ENCODE assay signal across 20 cellular contexts in genomic region chr17:34717092-34717491, GRCh38.
DNase-seq lines count a peak whose midpoint lies in the region; ATAC-seq and TF ChIP-seq lines count a peak whose summit lies in the region.
"Had no signal": no experiment of that assay in that cellular context is flagged by ENCODE, and none has a peak within 500 bp of the region (broad histone marks: within the 10 kb centered on the region; RNA-seq: fewer than 3 reads in every experiment).

No MANE protein-coding gene starts in this region.

- no peak overlapping the region for H3K27ac ChIP-seq in H9 (ENCODE audit: insufficient read length, low read depth, low read length)
- H3K27ac ChIP-seq: BLaER1 had no signal

- BruUV-seq in Calu3 (replicated peaks; lab: Mats Ljungman, UMichigan), result no TSS peak

- H4K5ac ChIP-seq in H9 (ENCODE audit: insufficient read length, low read depth, low read length), result no peak overlapping the region

- no peak overlapping the region for H2BK5ac ChIP-seq in H9 (ENCODE audit: insufficient read length, low read length)

- H3K14ac ChIP-seq in H9 (ENCODE audit: insufficient read depth, low read length), result no peak overlapping the region

- DNase-seq in Calu3, result no peak
- peak; percentile 12 for DNase-seq in H9
- DNase-seq in central memory CD8-positive, alpha-beta T cell (ENCODE audit: low spot score in 2 of 2), result no peak
- DNase-seq in head of caudate nucleus, result peak in 31 of 42 donors; percentile 8 to 84 (median 50)
- DNase-seq: 8988T; ACHN; BE2C; C1 segment of cervical spinal cord; CD4-positive, alpha-beta memory T cell; CD4-positive, CD25-positive, alpha-beta regulatory T cell; CD8-positive, alpha-beta memory T cell; COR-L47; DMS79 treated with DMSO at 0.1 percent for 48 hours; GF-D8 had no signal

- no peaks in the 10 kb centered on the region for H3K9me3 ChIP-seq in H9 (ENCODE audit: control insufficient read depth, low read depth, low read length)
- H3K9me3 ChIP-seq: BE2C, BLaER1 had no signal

- H3K4me1 ChIP-seq in H9 (ENCODE audit: insufficient read depth, low read length), result no peaks in the 10 kb centered on the region
- H3K4me1 ChIP-seq: BE2C, BLaER1 had no signal

- no peak overlapping the region for H2AK5ac ChIP-seq in H9 (ENCODE audit: insufficient read length, low read length)

- no peak overlapping the region for H2BK20ac ChIP-seq in H9 (ENCODE audit: low read depth, low read length, poor library complexity, severe bottlenecking)

- H3K9ac ChIP-seq in H9 (ENCODE audit: extremely low read depth, insufficient read length, low read length), result no peak overlapping the region
- H3K9ac ChIP-seq: BLaER1 had no signal

- no peak overlapping the region for H2BK15ac ChIP-seq in H9 (ENCODE audit: low read depth, low read length)

- H3K79me2 ChIP-seq in H9 (ENCODE audit: insufficient read depth, low read length), result no peaks in the 10 kb centered on the region

- H4K91ac ChIP-seq in H9 (ENCODE audit: insufficient read length, low read depth, low read length), result no peak overlapping the region

- peaks cover 77% of the 10 kb centered on the region for H3K4me1 Mint-ChIP-seq in Calu3 (ENCODE audit: low read depth, unreplicated experiment)
- H3K4me1 Mint-ChIP-seq in H9, result peaks cover 0 to 7% of the 10 kb centered on the region in 2 experiments; a peak in 1 of 4 replicates
- no peaks in the 10 kb centered on the region for H3K4me1 Mint-ChIP-seq in central memory CD8-positive, alpha-beta T cell
- H3K4me1 Mint-ChIP-seq: CD14-positive monocyte; CD4-positive, alpha-beta memory T cell; CD4-positive, CD25-positive, alpha-beta regulatory T cell; CD8-positive, alpha-beta memory T cell had no signal

- no peak overlapping the region for H3K4ac ChIP-seq in H9 (ENCODE audit: low read depth, low read length)

- H3K18ac ChIP-seq in H9 (ENCODE audit: insufficient read length, low read depth, low read length), result no peak overlapping the region

- H3T11ph ChIP-seq in H9 (ENCODE audit: low read length), result no peak overlapping the region

- H2BK12ac ChIP-seq in H9 (ENCODE audit: insufficient read length, low read depth, low read length), result no peak overlapping the region

- CTCF ChIA-PET in Calu3 (lab: Charles Lee), result interaction anchor here (0.6 to 1.8 kb wide), 2 partner anchors 11 to 13 kb away, joined by 4 read pairs; no protein-coding TSS in a partner anchor

- H3K4me2 ChIP-seq in H9 (ENCODE audit: insufficient read depth, insufficient read length, low read length), result no peak overlapping the region
- H3K4me2 ChIP-seq: BLaER1 had no signal

- ATAC-seq in central memory CD8-positive, alpha-beta T cell (replicated peaks; ENCODE audit: extremely low read depth, poor library complexity, severe bottlenecking), result no peak
- ATAC-seq in GM18502 (IDR thresholded peaks at IDR 0.05; ENCODE audit: poor library complexity, unreplicated experiment), result no peak
- no peak for ATAC-seq in HG02885 (IDR thresholded peaks at IDR 0.05; ENCODE audit: poor library complexity, unreplicated experiment)
- ATAC-seq in HG02970 (IDR thresholded peaks at IDR 0.05; ENCODE audit: low FRiP score, unreplicated experiment), result no peak
- no peak for ATAC-seq in GM21576 (IDR thresholded peaks at IDR 0.05; ENCODE audit: unreplicated experiment)

- no peak overlapping the region for H3K23ac ChIP-seq in H9 (ENCODE audit: insufficient read length, low read depth, low read length)

- H3K56ac ChIP-seq in H9 (ENCODE audit: insufficient read length, low read depth, low read length), result no peak overlapping the region

- H2AFZ ChIP-seq in H9 (ENCODE audit: low read length), result no peak overlapping the region

- no peak overlapping the region for H3K4me3 Mint-ChIP-seq in Calu3 (ENCODE audit: low read depth, unreplicated experiment)
- H3K4me3 Mint-ChIP-seq in H9, result no peak overlapping the region
- peak overlapping the region; percentile 31 for H3K4me3 Mint-ChIP-seq in central memory CD8-positive, alpha-beta T cell
- H3K4me3 Mint-ChIP-seq: CD14-positive monocyte; CD4-positive, alpha-beta memory T cell; CD4-positive, CD25-positive, alpha-beta regulatory T cell; CD8-positive, alpha-beta memory T cell had no signal

- no peaks in the 10 kb centered on the region for H3K79me1 ChIP-seq in H9 (ENCODE audit: insufficient read depth, low read depth, low read length, poor library complexity, severe bottlenecking)

- WGBS in H9 (ENCODE audit: extremely low coverage, insufficient read length, low lambda C conversion rate), result no CpG with 5 or more reads among the region's 3 CpGs

- H3K23me2 ChIP-seq in H9 (ENCODE audit: insufficient read length, low read depth, low read length, poor library complexity, severe bottlenecking), result no peaks in the 10 kb centered on the region

- no peaks in the 10 kb centered on the region; the same call in 1 of the 2 replicates for H3K27me3 ChIP-seq in H9 (ENCODE audit: insufficient read depth, low read length)
- H3K27me3 ChIP-seq: BE2C, BLaER1 had no signal

- TF ChIP-seq CTCF in Calu3 (IDR thresholded peaks at IDR 0.05; ENCODE audit: unreplicated experiment) (no peak), H9 (conservative IDR thresholded peaks at IDR 0.05) (no peak)

- no peak overlapping the region for H2BK120ac ChIP-seq in H9 (ENCODE audit: low read depth, low read length, poor library complexity, severe bottlenecking)

- intact Hi-C loops in Calu3 (cut with micrococcal nuclease; ENCODE audit: unreplicated experiment), result no loop called here
- intact Hi-C loops in head of caudate nucleus (cut with DNase I), result no loop called here

- no peak overlapping the region for H4K8ac ChIP-seq in H9 (replicated peaks; ENCODE audit: insufficient read length, low read depth, low read length)

- H3K36me3 Mint-ChIP-seq in Calu3 (ENCODE audit: insufficient read depth, unreplicated experiment) (peaks cover 23% of the 10 kb centered on the region), H9 (ENCODE audit: insufficient read depth in 1 of 3, low read depth in 3 of 3) (no peaks in the 10 kb centered on the region)
- no peaks in the 10 kb centered on the region for H3K36me3 Mint-ChIP-seq in central memory CD8-positive, alpha-beta T cell (ENCODE audit: insufficient read depth)
- H3K36me3 Mint-ChIP-seq: CD14-positive monocyte; CD4-positive, alpha-beta memory T cell; CD4-positive, CD25-positive, alpha-beta regulatory T cell; CD8-positive, alpha-beta memory T cell had no signal

- H4K20me1 ChIP-seq in H9 (ENCODE audit: control insufficient read depth, insufficient read depth, insufficient read length), result no peaks in the 10 kb centered on the region
- H4K20me1 ChIP-seq: BLaER1 had no signal

- H3K27me3 Mint-ChIP-seq in Calu3 (ENCODE audit: unreplicated experiment) (no peaks in the 10 kb centered on the region), H9 (ENCODE audit: low read depth) (peaks cover 7% of the 10 kb centered on the region)
- peaks cover 86% of the 10 kb centered on the region for H3K27me3 Mint-ChIP-seq in central memory CD8-positive, alpha-beta T cell

- H3K27ac Mint-ChIP-seq in Calu3 (ENCODE audit: unreplicated experiment) (peak overlapping the region; percentile 56), H9 (no peak overlapping the region)
- no peak overlapping the region for H3K27ac Mint-ChIP-seq in central memory CD8-positive, alpha-beta T cell (ENCODE audit: low read depth)
- H3K27ac Mint-ChIP-seq: CD14-positive monocyte; CD4-positive, CD25-positive, alpha-beta regulatory T cell; CD8-positive, alpha-beta memory T cell had no signal

- no peaks in the 10 kb centered on the region for H3K9me3 Mint-ChIP-seq in Calu3 (ENCODE audit: low read depth, unreplicated experiment)
- H3K9me3 Mint-ChIP-seq in H9, result no peaks in the 10 kb centered on the region
- H3K9me3 Mint-ChIP-seq in central memory CD8-positive, alpha-beta T cell, result no peaks in the 10 kb centered on the region
- H3K9me3 Mint-ChIP-seq: CD4-positive, alpha-beta memory T cell; CD4-positive, CD25-positive, alpha-beta regulatory T cell; CD8-positive, alpha-beta memory T cell had no signal

Comparison
In these comparisons a context has a peak if more than half of its experiments do, and no peak if none do; other contexts are left out.
1. DNase-seq: peak in H9 (single experiment) and head of caudate nucleus (31 of 42); none in Calu3 (single experiment) and central memory CD8-positive, alpha-beta T cell (0 of 2).